In genomic region chrX:37437160-37437559, GRCh38 we compare ENCODE assay signal across 27 cellular contexts.
DNase-seq lines count a peak whose midpoint lies in the region; ATAC-seq, FAIRE-seq and TF ChIP-seq lines count a peak whose summit lies in the region.
"Had no signal": no experiment of that assay in that cellular context is flagged by ENCODE, and none has a peak within 500 bp of the region (broad histone marks: within the 10 kb centered on the region; RNA-seq: fewer than 3 reads in every experiment).

No MANE protein-coding gene starts in this region.

- no peaks in the 10 kb centered on the region for H3K27me3 Mint-ChIP-seq in astrocyte (ENCODE audit: low read depth, unreplicated experiment)
- H3K27me3 Mint-ChIP-seq in CD8-positive, alpha-beta T cell (ENCODE audit: low read depth) = no peaks in the 10 kb centered on the region
- H3K27me3 Mint-ChIP-seq: B cell; CD4-positive, alpha-beta T cell had no signal

- no peak overlapping the region for H3K4me2 ChIP-seq in astrocyte (ENCODE audit: low read length)
- H3K4me2 ChIP-seq: BLaER1 treated with 17β-estradiol and CSF1 and Interleukin-3, amounts not matched to agents 10 nM and 100 nM had no signal

- H2AFZ ChIP-seq in astrocyte (ENCODE audit: low read depth, low read length) = no peak overlapping the region

- intact Hi-C loops in left ventricle myocardium superior (cut with micrococcal nuclease) (no loop called here), left ventricle myocardium inferior (cut with micrococcal nuclease) (no loop called here), adrenal gland (cut with DNase I) (no loop called here)
- intact Hi-C loops in CD8-positive, alpha-beta T cell (cut with DNase I, micrococcal nuclease) = no loop called here

- no peak overlapping the region for H3K9ac ChIP-seq in astrocyte (ENCODE audit: low read length)
- H3K9ac ChIP-seq: BLaER1 treated with 17β-estradiol and CSF1 and Interleukin-3, amounts not matched to agents 10 nM and 100 nM had no signal

- no peak overlapping the region for H3K4me3 ChIP-seq in left ventricle myocardium inferior
- H3K4me3 ChIP-seq in adrenal gland = no peak overlapping the region
- no peak overlapping the region for H3K4me3 ChIP-seq in astrocyte (ENCODE audit: insufficient read depth, low read depth, low read length)
- H3K4me3 ChIP-seq in CD8-positive, alpha-beta T cell (ENCODE audit: low read depth, low read length) = no peak overlapping the region
- H3K4me3 ChIP-seq: BLaER1 treated with 17β-estradiol and CSF1 and Interleukin-3, amounts not matched to agents 10 nM and 100 nM; GM12878 had no signal

- H3K27me3 ChIP-seq in left ventricle myocardium inferior (ENCODE audit: low read depth) (no peaks in the 10 kb centered on the region), adrenal gland (no peaks in the 10 kb centered on the region), astrocyte (ENCODE audit: insufficient read depth, low read length) (no peaks in the 10 kb centered on the region)
- H3K27me3 ChIP-seq in CD8-positive, alpha-beta T cell (ENCODE audit: insufficient read depth, low read length) = no peaks in the 10 kb centered on the region
- H3K27me3 ChIP-seq: BLaER1 treated with 17β-estradiol and CSF1 and Interleukin-3, amounts not matched to agents 10 nM and 100 nM had no signal

- H3K79me2 ChIP-seq in astrocyte (ENCODE audit: insufficient read depth, low read length) = no peaks in the 10 kb centered on the region

- TF ChIP-seq CTCF in left ventricle myocardium inferior (IDR thresholded peaks at IDR 0.05; ENCODE audit: borderline replicate concordance) (no peak), adrenal gland (IDR thresholded peaks at IDR 0.05) (no peak), astrocyte (IDR thresholded peaks at IDR 0.05; ENCODE audit: insufficient read depth, low read depth, low read length) (no peak)
- no peak for TF ChIP-seq CTCF in CD8-positive, alpha-beta T cell (IDR thresholded peaks at IDR 0.05)

- CTCF ChIA-PET in CD8-positive, alpha-beta T cell (lab: Charles Lee) = no interaction called here

- peaks cover 8% of the 10 kb centered on the region for H3K36me3 Mint-ChIP-seq in astrocyte (ENCODE audit: low read depth, unreplicated experiment)
- H3K36me3 Mint-ChIP-seq in CD8-positive, alpha-beta T cell = no peaks in the 10 kb centered on the region
- H3K36me3 Mint-ChIP-seq: CD8-positive, alpha-beta memory T cell had no signal

- WGBS in adrenal gland, 4 donors = 20 to 50% (median 31%) methylated on average over 1 of the region's 1 CpG

- H3K4me1 ChIP-seq in left ventricle myocardium inferior = peaks cover 6% of the 10 kb centered on the region
- H3K4me1 ChIP-seq in adrenal gland (replicated peaks in 1 of 2) = no peaks in the 10 kb centered on the region
- no peaks in the 10 kb centered on the region for H3K4me1 ChIP-seq in astrocyte (ENCODE audit: insufficient read depth, low read length)
- no peaks in the 10 kb centered on the region for H3K4me1 ChIP-seq in CD8-positive, alpha-beta T cell (ENCODE audit: insufficient read depth, low read length)
- H3K4me1 ChIP-seq: BLaER1 treated with 17β-estradiol and CSF1 and Interleukin-3, amounts not matched to agents 10 nM and 100 nM had no signal

- no peaks in the 10 kb centered on the region for H3K9me3 Mint-ChIP-seq in astrocyte (ENCODE audit: unreplicated experiment)
- no peaks in the 10 kb centered on the region for H3K9me3 Mint-ChIP-seq in CD8-positive, alpha-beta T cell
- H3K9me3 Mint-ChIP-seq: CD4-positive, alpha-beta T cell had no signal

- peak; percentile 23 for FAIRE-seq in astrocyte (lab: Jason Lieb, UNC)
- FAIRE-seq: A204.1, GM12878, GM12892, GM18507 had no signal

- peak; percentile 65 for ATAC-seq in left ventricle myocardium superior
- ATAC-seq in CD8-positive, alpha-beta T cell = no peak
- ATAC-seq: GM12878 had no signal

- H3K4me3 Mint-ChIP-seq in astrocyte (ENCODE audit: unreplicated experiment) = no peak overlapping the region
- no peak overlapping the region for H3K4me3 Mint-ChIP-seq in CD8-positive, alpha-beta T cell
- H3K4me3 Mint-ChIP-seq: B cell; CD4-positive, alpha-beta T cell had no signal

- no peaks in the 10 kb centered on the region for H3K36me3 ChIP-seq in left ventricle myocardium inferior
- no peaks in the 10 kb centered on the region for H3K36me3 ChIP-seq in adrenal gland (replicated peaks in 1 of 2)
- no peaks in the 10 kb centered on the region for H3K36me3 ChIP-seq in astrocyte (ENCODE audit: insufficient read depth, low read length)
- no peaks in the 10 kb centered on the region for H3K36me3 ChIP-seq in CD8-positive, alpha-beta T cell (ENCODE audit: insufficient read depth, low read length)
- H3K36me3 ChIP-seq: BLaER1 treated with 17β-estradiol and CSF1 and Interleukin-3, amounts not matched to agents 10 nM and 100 nM had no signal

- DNase-seq in left ventricle myocardium superior (no peak), left ventricle myocardium inferior (no peak), adrenal gland (peak in 5 of 7 donors; percentile 14 to 50 (median 22)), astrocyte (ENCODE audit: low read depth) (no peak), mucosa of gallbladder (ENCODE audit: low spot score) (peak; percentile 47), substantia nigra (lab: John Stamatoyannopoulos, UW) (no peak)
- DNase-seq in CD8-positive, alpha-beta T cell = no peak
- no peak for DNase-seq in stimulated activated CD4-positive, alpha-beta T cell treated with anti-CD3 and anti-CD28 coated beads, Interleukin-15, amount 100 ng/mL, for 24 hours
- DNase-seq: 8988T; AML-193; CD4-positive, alpha-beta T cell; CD8-positive, alpha-beta memory T cell; COR-L47; DMS 273 treated with DMSO at 0.1 percent for 48 hours; DMS153; DMS53; DMS79; DND-41; EL; GDM1 had no signal

- no peaks in the 10 kb centered on the region for H3K4me1 Mint-ChIP-seq in astrocyte (ENCODE audit: low read depth, unreplicated experiment)
- H3K4me1 Mint-ChIP-seq in CD8-positive, alpha-beta T cell (ENCODE audit: low read depth) = no peaks in the 10 kb centered on the region
- H3K4me1 Mint-ChIP-seq: B cell; CD8-positive, alpha-beta memory T cell had no signal

- no peaks in the 10 kb centered on the region for H4K20me1 ChIP-seq in astrocyte (ENCODE audit: insufficient read depth, low read length)
- H4K20me1 ChIP-seq: BLaER1 treated with 17β-estradiol and CSF1 and Interleukin-3, amounts not matched to agents 10 nM and 100 nM had no signal

- TF ChIP-seq POLR2A in adrenal gland (IDR thresholded peaks at IDR 0.05) = no peak

- POLR2A ChIA-PET in CD8-positive, alpha-beta T cell (lab: Charles Lee) = no interaction called here

- H3K27ac ChIP-seq in left ventricle myocardium inferior (replicated peaks) (no peak overlapping the region), adrenal gland (no peak overlapping the region), astrocyte (ENCODE audit: low read depth, low read length) (no peak overlapping the region), substantia nigra (ENCODE audit: low read depth, low read length, poor library complexity, severe bottlenecking) (no peak overlapping the region)
- H3K27ac ChIP-seq in CD8-positive, alpha-beta T cell (ENCODE audit: low read depth, low read length) = no peak overlapping the region
- H3K27ac ChIP-seq: BLaER1 treated with 17β-estradiol and CSF1 and Interleukin-3, amounts not matched to agents 10 nM and 100 nM; C4-2B had no signal

- H3K9me3 ChIP-seq in left ventricle myocardium inferior (replicated peaks) (no peaks in the 10 kb centered on the region), adrenal gland (replicated peaks in 1 of 3) (no peaks in the 10 kb centered on the region), astrocyte (ENCODE audit: insufficient read depth, low read depth, low read length) (no peaks in the 10 kb centered on the region)
- no peaks in the 10 kb centered on the region for H3K9me3 ChIP-seq in CD8-positive, alpha-beta T cell (ENCODE audit: low read length)

- no peak overlapping the region for H3K27ac Mint-ChIP-seq in astrocyte (ENCODE audit: unreplicated experiment)
- no peak overlapping the region for H3K27ac Mint-ChIP-seq in CD8-positive, alpha-beta T cell
- H3K27ac Mint-ChIP-seq: B cell; CD4-positive, alpha-beta T cell; CD8-positive, alpha-beta memory T cell had no signal

Comparison
In these comparisons a context has a peak if more than half of its experiments do, and no peak if none do; other contexts are left out.
1. DNase-seq: peak in adrenal gland (5 of 7) and mucosa of gallbladder (single experiment); none in left ventricle myocardium superior (single experiment), left ventricle myocardium inferior (single experiment), astrocyte (single experiment), CD8-positive, alpha-beta T cell (0 of 7), substantia nigra (0 of 49) and stimulated activated CD4-positive, alpha-beta T cell treated with anti-CD3 and anti-CD28 coated beads, Interleukin-15, amount 100 ng/mL, for 24 hours (single experiment).